8 cellular contexts compared by ENCODE assay signal in the genomic region with DNA sequence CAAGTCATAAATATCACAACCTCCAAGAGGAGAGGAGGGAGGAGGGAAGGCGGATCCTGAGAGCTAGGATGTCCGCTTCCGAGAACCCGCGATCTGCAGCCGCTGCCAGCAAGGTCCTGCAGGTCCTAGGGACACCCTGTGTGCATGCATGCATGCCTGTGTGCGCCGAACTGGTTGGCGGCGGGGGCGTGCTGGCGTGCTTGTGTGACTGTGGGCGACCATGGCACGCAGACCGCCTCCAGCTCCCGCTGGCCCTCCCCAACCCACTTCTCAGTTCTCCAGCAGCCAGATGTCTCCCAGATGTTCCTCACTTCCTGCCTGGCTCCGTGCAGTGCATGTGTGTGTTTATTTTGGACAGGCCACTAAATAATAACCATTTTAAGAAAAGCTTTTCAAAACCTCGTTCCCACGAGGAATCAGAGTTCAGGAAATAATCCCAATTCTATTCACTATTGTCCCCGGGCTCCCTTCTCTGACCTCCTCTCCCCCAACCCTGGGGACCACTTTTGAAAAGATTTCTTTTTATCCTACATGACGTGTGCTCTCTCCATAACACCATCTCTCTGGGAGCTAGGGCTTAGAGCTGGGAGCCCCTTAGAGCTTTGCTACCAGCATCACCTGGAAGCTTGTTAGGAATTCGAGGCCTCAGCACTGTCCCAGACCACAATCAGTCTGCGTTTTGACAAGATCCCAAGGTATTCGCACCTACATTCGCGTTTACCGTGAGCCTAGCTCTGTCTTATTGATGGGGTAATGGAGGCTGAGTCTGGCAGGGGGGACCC. TPM values are rescaled to one million over a fixed set of nuclear protein-coding genes. Genes with fewer than 3 reads are reported as not detected.
A peak's percentile ranks its signal among the peaks of the same experiment; 100 is the strongest.
DNase-seq lines count a peak whose midpoint lies in the region; ATAC-seq and TF ChIP-seq lines count a peak whose summit lies in the region.

No MANE protein-coding gene starts in this region.

- intact Hi-C loops in adrenal gland (cut with DNase I), result no loop called here

- no peak for TF ChIP-seq POLR2A in adrenal gland (IDR thresholded peaks at IDR 0.05)

- ATAC-seq in GM21786 (IDR thresholded peaks at IDR 0.05; ENCODE audit: unreplicated experiment), result no peak

- DNase-seq in GM04504 (ENCODE audit: low read depth) (peak; percentile 93), adrenal gland (peak in 4 of 7 donors; percentile 31 to 76 (median 48)), cardiac muscle cell (ENCODE audit: low read depth in 1 of 2, low spot score in 1 of 2) (peak in 1 of 2 donors; percentile 91), NOMO-1 treated with DMSO at 0.1 percent for 48 hours (lab: John Stamatoyannopoulos, UW; ENCODE audit: unreplicated experiment) (no peak)
- DNase-seq in stimulated activated CD4-positive, alpha-beta T cell treated with anti-CD3 and anti-CD28 coated beads, Interleukin-2, amount 100 ng/mL, for 48 hours, result no peak
- no peak for DNase-seq in stimulated activated CD8-positive, alpha-beta memory T cell treated with anti-CD3 and anti-CD28 coated beads, Interleukin-4, amount 100 ng/mL, for 48 hours

- H3K4me3 ChIP-seq in adrenal gland, result no peak overlapping the region
- H3K4me3 ChIP-seq in cardiac muscle cell, result no peak overlapping the region
- H3K4me3 ChIP-seq in skeletal muscle satellite cell (ENCODE audit: low read length), result peak overlapping the region; percentile 44

- H3K9me3 ChIP-seq in adrenal gland (replicated peaks in 1 of 3), result no peaks in the 10 kb centered on the region
- H3K9me3 ChIP-seq in cardiac muscle cell (ENCODE audit: low read depth), result no peaks in the 10 kb centered on the region
- no peaks in the 10 kb centered on the region for H3K9me3 ChIP-seq in skeletal muscle satellite cell (replicated peaks; ENCODE audit: low read length)

- H3K27me3 ChIP-seq in adrenal gland (no peaks in the 10 kb centered on the region), cardiac muscle cell (no peaks in the 10 kb centered on the region), skeletal muscle satellite cell (ENCODE audit: control insufficient read depth, insufficient read depth, low read length) (no peaks in the 10 kb centered on the region)

- H3K4me2 ChIP-seq in skeletal muscle satellite cell (ENCODE audit: low read length), result peak overlapping the region; percentile 78

- peaks cover 0 to 78% of the 10 kb centered on the region in 2 donors for H3K4me1 ChIP-seq in adrenal gland (replicated peaks in 1 of 2)
- H3K4me1 ChIP-seq in cardiac muscle cell (ENCODE audit: low read depth), result peaks cover 81% of the 10 kb centered on the region
- H3K4me1 ChIP-seq in skeletal muscle satellite cell (ENCODE audit: control insufficient read depth, insufficient read depth, low read length), result peaks cover 58% of the 10 kb centered on the region

- WGBS in adrenal gland, 4 donors, result 44 to 53% (median 48%) methylated on average over 15 to 27 of the region's 27 CpGs

- peak overlapping the region; percentile 24 for H3K9ac ChIP-seq in skeletal muscle satellite cell (ENCODE audit: low read depth, low read length)

- H3K27ac ChIP-seq in adrenal gland (peak overlapping the region in 4 of 5 donors; percentile 6 to 80 (median 40)), cardiac muscle cell (peak overlapping the region; percentile 73)

- TF ChIP-seq CTCF in adrenal gland (IDR thresholded peaks at IDR 0.05), result no peak
- no peak for TF ChIP-seq CTCF in cardiac muscle cell (IDR thresholded peaks at IDR 0.05; ENCODE audit: low read depth, low read length)

- H3K36me3 ChIP-seq in adrenal gland (replicated peaks in 1 of 2), result no peaks in the 10 kb centered on the region
- no peaks in the 10 kb centered on the region for H3K36me3 ChIP-seq in cardiac muscle cell
- no peaks in the 10 kb centered on the region for H3K36me3 ChIP-seq in skeletal muscle satellite cell (ENCODE audit: insufficient read depth, low read length)

RNA-seq across cellular contexts. Expression of gene UNC5B, which starts 32.5 kb away (rescaled TPM):
- total RNA-seq in adrenal gland, result 10 to 100 TPM in 5 of 8 donors, 1 to 10 TPM in 3; 6.8 to 27.0 (median 10.9) TPM
- polyA plus RNA-seq in adrenal gland, result 1 to 10 TPM; 3.0 to 7.9 (median 7.3) TPM
- total RNA-seq in cardiac muscle cell, result 112 and 172 TPM in 2 replicates
- polyA plus RNA-seq in cardiac muscle cell, result 73.3 and 98.3 TPM in 2 replicates
- 15.0 and 15.3 TPM in 2 replicates for total RNA-seq in skeletal muscle satellite cell (2012; rRNA removed)

Comparison
In these comparisons a context has a peak if more than half of its experiments do, and no peak if none do; other contexts are left out.
1. DNase-seq: peak in GM04504 (single experiment) and adrenal gland (4 of 7); none in stimulated activated CD4-positive, alpha-beta T cell treated with anti-CD3 and anti-CD28 coated beads, Interleukin-2, amount 100 ng/mL, for 48 hours (0 of 2), NOMO-1 treated with DMSO at 0.1 percent for 48 hours (single experiment) and stimulated activated CD8-positive, alpha-beta memory T cell treated with anti-CD3 and anti-CD28 coated beads, Interleukin-4, amount 100 ng/mL, for 48 hours (single experiment).